Comparison of ENCODE assay signal across 9 cellular contexts in genomic region chr17:31321481-31321880, GRCh38. TPM values are rescaled to one million over a fixed set of nuclear protein-coding genes. Genes with fewer than 3 reads are reported as not detected.
DNase-seq lines count a peak whose midpoint lies in the region; ATAC-seq and TF ChIP-seq lines count a peak whose summit lies in the region.
"Had no signal": no experiment of that assay in that cellular context is flagged by ENCODE, and none has a peak within 500 bp of the region (broad histone marks: within the 10 kb centered on the region; RNA-seq: fewer than 3 reads in every experiment).

EVI2A (minus strand) TSS chr17:31321622; CDS start chr17:31319013, 2,609 bp downstream.

- dilution Hi-C loops in IMR-90 (cut with HindIII; ENCODE audit: low sequenced_read_pairs, unreplicated experiment) = no loop called here

- H3K27me3 ChIP-seq in CD8-positive, alpha-beta memory T cell (ENCODE audit: insufficient read depth, low read length, poor library complexity, severe bottlenecking) = no peaks in the 10 kb centered on the region
- H3K27me3 ChIP-seq in IMR-90 (ENCODE audit: control insufficient read depth, insufficient read depth, low read length) = no peaks in the 10 kb centered on the region

- H2AK5ac ChIP-seq in IMR-90 (ENCODE audit: low read depth, low read length) = peak within 1 kb of the TSS; percentile 72

- H3K4me1 Mint-ChIP-seq in CD8-positive, alpha-beta memory T cell = peaks cover 28 to 38% (median 37%) of the 10 kb centered on the region in 3 donors
- H3K4me1 Mint-ChIP-seq in chondrocyte (ENCODE audit: low read depth) = peaks cover 18% of the 10 kb centered on the region

- H3K9ac ChIP-seq in IMR-90 (ENCODE audit: low read depth, low read length) = no peak within 1 kb of the TSS

- no peak within 1 kb of the TSS; a peak in 1 of 4 replicates for H4K8ac ChIP-seq in IMR-90 (ENCODE audit: low read depth in 2 of 2, low read length in 2 of 2)

- H4K5ac ChIP-seq in IMR-90 (ENCODE audit: low read depth, low read length) = no peak within 1 kb of the TSS

- 0 out of 2 replicates have a peak within 1 kb of the TSS, but pooled peaks have one; percentile 14 for H3K18ac ChIP-seq in IMR-90 (ENCODE audit: low read depth, low read length)

- no peaks in the 10 kb centered on the region for H3K36me3 ChIP-seq in CD8-positive, alpha-beta memory T cell (ENCODE audit: insufficient read depth, low read length)
- H3K36me3 ChIP-seq in IMR-90 (ENCODE audit: control insufficient read depth, insufficient read depth, low read length) = peaks cover 6% of the 10 kb centered on the region

- no TSS peak for BruUV-seq in IMR-90 (replicated peaks; lab: Mats Ljungman, UMichigan)

- DNase-seq in CD8-positive, alpha-beta memory T cell = peak; percentile 54 to 87 (median 86)
- DNase-seq in IMR-90 (peak; percentile 88), chondrocyte (ENCODE audit: low spot score) (no peak), mucosa of gallbladder (ENCODE audit: low spot score) (peak; percentile 26)
- DNase-seq in activated CD4-positive, alpha-beta T cell treated with anti-CD3 and anti-CD28 coated beads for 24 hours (ENCODE audit: low read depth in 2 of 2) = peak; percentile 51 to 62
- DNase-seq in stimulated activated naive CD4-positive, alpha-beta T cell (lab: John Stamatoyannopoulos, UW) = peak; percentile 37 to 88 (median 82)

- no peak within 1 kb of the TSS for H4K91ac ChIP-seq in IMR-90 (ENCODE audit: insufficient read depth, low read depth, low read length)

- CTCF ChIA-PET in CD8-positive, alpha-beta memory T cell (lab: Charles Lee) = interaction anchor here (0.7 to 1.0 kb wide), 2 partner anchors 11 to 56 kb away, joined by 3 to 4 read pairs; no protein-coding TSS in a partner anchor
- CTCF ChIA-PET in IMR-90 (lab: Yijun Ruan, JAX) = interaction anchor here (0.7 kb wide), 1 partner anchor 37 kb away, joined by 5 read pairs; no protein-coding TSS in a partner anchor

- no peak within 1 kb of the TSS for H2AFZ ChIP-seq in IMR-90 (replicated peaks; ENCODE audit: low read length, poor library complexity)

- H3K4ac ChIP-seq in IMR-90 (ENCODE audit: low read depth, low read length) = peak within 1 kb of the TSS; percentile 48; the same call in 1 of the 2 replicates

- H2BK20ac ChIP-seq in IMR-90 (ENCODE audit: low read depth, low read length) = peak within 1 kb of the TSS; percentile 34; the same call in 1 of the 2 replicates

- peak within 1 kb of the TSS; percentile 83 to 90 (median 87) for H3K4me3 Mint-ChIP-seq in CD8-positive, alpha-beta memory T cell
- no peak within 1 kb of the TSS for H3K4me3 Mint-ChIP-seq in chondrocyte (ENCODE audit: unreplicated experiment)

- in situ Hi-C loops in IMR-90 (cut with MboI; ENCODE audit: low sequenced_read_pairs) = no loop called here

- H3K9me3 ChIP-seq in CD8-positive, alpha-beta memory T cell (ENCODE audit: low read length) = no peaks in the 10 kb centered on the region
- H3K9me3 ChIP-seq in IMR-90 (ENCODE audit: control insufficient read depth, insufficient read depth, low read length) = no peaks in the 10 kb centered on the region
- H3K9me3 ChIP-seq: HAP-1 had no signal

- H3K14ac ChIP-seq in IMR-90 (replicated peaks; ENCODE audit: low read depth, low read length) = no peak within 1 kb of the TSS

- no peak within 1 kb of the TSS for H2BK120ac ChIP-seq in IMR-90 (ENCODE audit: low read depth, low read length)

- H3K23ac ChIP-seq in IMR-90 (ENCODE audit: low read depth, low read length) = no peak within 1 kb of the TSS

- peak within 1 kb of the TSS; percentile 62; the same call in 1 of the 2 replicates for H3K4me2 ChIP-seq in IMR-90 (ENCODE audit: low read depth, low read length)

- peak within 1 kb of the TSS; percentile 81 to 97 (median 94) for H3K27ac Mint-ChIP-seq in CD8-positive, alpha-beta memory T cell
- peak within 1 kb of the TSS; percentile 68 for H3K27ac Mint-ChIP-seq in chondrocyte (ENCODE audit: unreplicated experiment)

- no peak for TF ChIP-seq POLR2A in IMR-90 (IDR thresholded peaks at IDR 0.05; ENCODE audit: low read depth, low read length)

- peaks cover 1 to 47% (median 5%) of the 10 kb centered on the region in 3 donors for H3K36me3 Mint-ChIP-seq in CD8-positive, alpha-beta memory T cell
- H3K36me3 Mint-ChIP-seq in chondrocyte (ENCODE audit: low read depth) = peaks cover 3% of the 10 kb centered on the region

- ATAC-seq in IMR-90 (ENCODE audit: low read depth) (peak; percentile 64), GM18519 (IDR thresholded peaks at IDR 0.05; ENCODE audit: low FRiP score, unreplicated experiment) (no peak), GM19324 (IDR thresholded peaks at IDR 0.05; ENCODE audit: low FRiP score, unreplicated experiment) (no peak)

- no peak for TF ChIP-seq RAD21 in IMR-90 (IDR thresholded peaks at IDR 0.05; ENCODE audit: low read length)

- POLR2A ChIA-PET in CD8-positive, alpha-beta memory T cell (lab: Charles Lee) = interaction anchor here (0.7 to 1.1 kb wide), 3 partner anchors 9 to 11 kb away, joined by 3 to 5 read pairs (median 4); no protein-coding TSS in a partner anchor
- POLR2A ChIA-PET in IMR-90 (lab: Charles Lee; ENCODE audit: unreplicated experiment) = no interaction called here

- H2BK15ac ChIP-seq in IMR-90 (ENCODE audit: low read depth, low read length) = peak within 1 kb of the TSS; percentile 21; the same call in 1 of the 3 replicates

- peaks cover 3 to 34% of the 10 kb centered on the region in 2 experiments; a peak in 3 of 4 replicates for H3K79me1 ChIP-seq in IMR-90 (ENCODE audit: low read depth in 1 of 2, low read length in 2 of 2)

- peaks cover 0 to 2% (median 0%) of the 10 kb centered on the region in 5 donors for H3K9me3 Mint-ChIP-seq in CD8-positive, alpha-beta memory T cell
- no peaks in the 10 kb centered on the region for H3K9me3 Mint-ChIP-seq in chondrocyte (ENCODE audit: low read depth)

- H3K27ac ChIP-seq in CD8-positive, alpha-beta memory T cell (ENCODE audit: low read depth, low read length) = peak within 1 kb of the TSS; percentile 76
- H3K27ac ChIP-seq in IMR-90 (ENCODE audit: insufficient read depth, low read length) = no peak within 1 kb of the TSS

- peaks cover 22% of the 10 kb centered on the region for H3K4me1 ChIP-seq in CD8-positive, alpha-beta memory T cell (ENCODE audit: insufficient read depth, low read length)
- H3K4me1 ChIP-seq in IMR-90 (ENCODE audit: control insufficient read depth, insufficient read depth, low read length) = peaks cover 3% of the 10 kb centered on the region

- H3K4me3 ChIP-seq in CD8-positive, alpha-beta memory T cell (ENCODE audit: low read length) = peak within 1 kb of the TSS; percentile 90
- H3K4me3 ChIP-seq in IMR-90 (ENCODE audit: insufficient read depth, low read depth, low read length) = no peak within 1 kb of the TSS
- H3K4me3 ChIP-seq: HAP-1 had no signal

- TF ChIP-seq CTCF in IMR-90 (conservative IDR thresholded peaks at IDR 0.05; ENCODE audit: low read depth, low read length) (no peak), chondrocyte (IDR thresholded peaks at IDR 0.05) (no peak)

- no CpG with 5 or more reads among the region's 3 CpGs for WGBS in IMR-90 (ENCODE audit: extremely low coverage in 2 of 2, insufficient read length in 1 of 2), 2 experiments

- no peak within 1 kb of the TSS for H3K56ac ChIP-seq in IMR-90 (ENCODE audit: extremely low read depth, insufficient read depth, low read length)

- H3K9me1 ChIP-seq in IMR-90 (ENCODE audit: insufficient read depth, low read length) = no peaks in the 10 kb centered on the region

- no peaks in the 10 kb centered on the region for H4K20me1 ChIP-seq in IMR-90 (ENCODE audit: insufficient read depth, low read length)

- intact Hi-C loops in IMR-90 (cut with micrococcal nuclease) = no loop called here

- no peaks in the 10 kb centered on the region for H3K27me3 Mint-ChIP-seq in CD8-positive, alpha-beta memory T cell
- H3K27me3 Mint-ChIP-seq in chondrocyte (ENCODE audit: low read depth) = no peaks in the 10 kb centered on the region

- H2AK9ac ChIP-seq in IMR-90 (replicated peaks; ENCODE audit: low read depth, low read length, poor library complexity) = no peak within 1 kb of the TSS

- H2BK5ac ChIP-seq in IMR-90 (ENCODE audit: low read depth, low read length, poor library complexity, severe bottlenecking) = peak within 1 kb of the TSS; percentile 42

TF ChIP-seq in IMR-90, 13 proteins besides CTCF, POLR2A, EP300 and RAD21:
- TF ChIP-seq MXI1 (IDR thresholded peaks at IDR 0.05; ENCODE audit: borderline replicate concordance, low read depth, low read length) (peak; percentile 65; the same call in 1 of the 2 replicates), NFE2L2 (IDR thresholded peaks at IDR 0.05; ENCODE audit: low read depth, low read length) (no peak)
TF ChIP-seq in IMR-90: peak in this region for 1.

RNA-seq across cellular contexts. Expression of gene EVI2A, which starts in this region (rescaled TPM):
- 10 to 100 TPM; 40.3 to 41.5 TPM for total RNA-seq in CD8-positive, alpha-beta memory T cell
- 50.4 TPM for polyA plus RNA-seq in CD8-positive, alpha-beta memory T cell
- total RNA-seq in IMR-90 (2012; rRNA removed) = 0.90 and 1.7 TPM in 2 replicates
- polyA plus RNA-seq in IMR-90 (2012; rRNA removed) = 0.40 and 0.50 TPM in 2 replicates
- 0.02 TPM in 1 of 2 replicates, not detected in the other for polyA plus RNA-seq in IMR-90 (2012; cell fraction: cytosol; rRNA removed)
- polyA plus RNA-seq in IMR-90 (2012; cell fraction: nucleus; rRNA removed; ENCODE audit: low replicate concordance) = 0.09 TPM in 1 of 2 replicates, not detected in the other
- total RNA-seq in chondrocyte = 0.22 TPM in 1 of 3 replicates, not detected in the others
- 10.9 TPM for total RNA-seq in mucosa of gallbladder

Comparison
In these comparisons a context has a peak if more than half of its experiments do, and no peak if none do; other contexts are left out.
1. RNA of gene EVI2A (polyA plus RNA-seq): 50.4 TPM in CD8-positive, alpha-beta memory T cell (single experiment); 0.02 to 0.50 TPM in IMR-90; every median in the first group is over 10 times any median in the second.